8 cellular contexts compared by ENCODE assay signal in the genomic region with DNA sequence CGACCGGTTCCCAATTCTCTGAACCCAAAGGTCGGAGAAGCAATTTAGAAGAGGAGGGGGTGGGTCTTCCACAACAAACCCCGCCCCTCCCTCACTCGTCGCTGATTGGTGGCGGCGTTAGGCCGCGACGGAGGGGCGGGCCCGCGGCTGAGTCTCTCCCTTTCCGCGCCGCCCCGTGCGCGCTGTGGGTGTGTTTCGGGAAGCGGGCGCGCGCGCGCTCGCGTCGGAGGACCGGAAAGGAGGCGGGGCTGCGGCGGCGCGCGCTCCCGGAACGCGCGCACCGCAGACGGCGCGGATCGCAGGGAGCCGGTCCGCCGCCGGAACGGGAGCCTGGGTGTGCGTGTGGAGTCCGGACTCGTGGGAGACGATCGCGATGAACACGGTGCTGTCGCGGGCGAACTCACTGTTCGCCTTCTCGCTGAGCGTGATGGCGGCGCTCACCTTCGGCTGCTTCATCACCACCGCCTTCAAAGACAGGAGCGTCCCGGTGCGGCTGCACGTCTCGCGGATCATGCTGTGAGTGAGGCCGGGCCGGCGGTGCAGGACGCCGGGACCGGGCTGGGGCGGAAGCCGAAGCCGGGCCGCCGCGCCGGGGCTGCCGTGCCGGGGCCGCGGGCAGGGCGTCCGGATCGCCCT. TPM values are rescaled to one million over a fixed set of nuclear protein-coding genes. Genes with fewer than 3 reads are reported as not detected.
A peak's percentile ranks its signal among the peaks of the same experiment; 100 is the strongest.
DNase-seq lines count a peak whose midpoint lies in the region; ATAC-seq, FAIRE-seq and TF ChIP-seq lines count a peak whose summit lies in the region.

A gene (plus strand): TSS at position 263 of the 636 bp plus-strand sequence. CDS start 111 bp downstream, at position 374.

- FAIRE-seq in GM12892 (lab: Jason Lieb, UNC), result no peak

- H3K27me3 ChIP-seq in adrenal gland (no peaks in the 10 kb centered on the region), heart left ventricle (no peaks in the 10 kb centered on the region), upper lobe of left lung (no peaks in the 10 kb centered on the region)

- H3K4me1 ChIP-seq in adrenal gland (replicated peaks in 1 of 2), result peaks cover 0 to 34% of the 10 kb centered on the region in 2 donors
- H3K4me1 ChIP-seq in heart left ventricle, result peaks cover 0 to 49% (median 36%) of the 10 kb centered on the region in 12 donors
- H3K4me1 ChIP-seq in upper lobe of left lung, result peaks cover 27 to 42% (median 38%) of the 10 kb centered on the region in 4 donors

- no peak for TF ChIP-seq CTCF in adrenal gland (IDR thresholded peaks at IDR 0.05)
- no peak for TF ChIP-seq CTCF in heart left ventricle (IDR thresholded peaks at IDR 0.05)
- peak in 2 of 6 experiments; percentile 8 to 20 for TF ChIP-seq CTCF in upper lobe of left lung (IDR thresholded peaks at IDR 0.05)

- ATAC-seq in HG02852 (IDR thresholded peaks at IDR 0.05; ENCODE audit: unreplicated experiment) (peak; percentile 87), heart left ventricle (peak; percentile 99 to 100 (median 99)), upper lobe of left lung (ENCODE audit: low FRiP score in 2 of 2) (peak; percentile 99 to 100)

- DNase-seq in GM12892 (ENCODE audit: insufficient read length), result peak; percentile 73
- peak; percentile 89 for DNase-seq in NCI-H146 (lab: John Stamatoyannopoulos, UW)
- DNase-seq in T-helper 1 cell, result peak; percentile 90 to 96 (median 93)
- DNase-seq in adrenal gland, result peak; percentile 95 to 98 (median 97)
- DNase-seq in heart left ventricle, result peak; percentile 96 to 98 (median 97)
- peak; percentile 92 to 100 (median 96) for DNase-seq in posterior cingulate gyrus
- DNase-seq in upper lobe of left lung, result peak; percentile 98 to 99

- H3K9me3 ChIP-seq in adrenal gland (replicated peaks in 1 of 3) (no peaks in the 10 kb centered on the region), heart left ventricle (no peaks in the 10 kb centered on the region), upper lobe of left lung (no peaks in the 10 kb centered on the region)

- intact Hi-C loops in adrenal gland (cut with DNase I) (loop anchor here in 1 of 2 donors (10.0 kb wide), 1 partner anchor 125 kb away; a partner anchor contains a TSS), heart left ventricle (cut with DNase I) (loop anchor here in 6 of 10 donors (1.0 to 10.0 kb wide), 9 partner anchors 38 to 1122 kb away; a partner anchor contains a TSS), posterior cingulate gyrus (cut with DNase I) (loop anchor here (1.0 to 2.0 kb wide), 2 partner anchors 20 to 125 kb away; a partner anchor contains a TSS)

- peak in 1 of 4 donors; percentile 1 for TF ChIP-seq EP300 in upper lobe of left lung (IDR thresholded peaks at IDR 0.05)

- H3K4me3 ChIP-seq in adrenal gland (peak within 1 kb of the TSS; percentile 49 to 92 (median 82)), heart left ventricle (peak within 1 kb of the TSS; percentile 73 to 95 (median 85)), upper lobe of left lung (peak within 1 kb of the TSS; percentile 88 to 99 (median 90))

- peak within 1 kb of the TSS; percentile 85 to 98 (median 96) for H3K27ac ChIP-seq in adrenal gland
- peak within 1 kb of the TSS; percentile 88 to 100 (median 97) for H3K27ac ChIP-seq in heart left ventricle
- H3K27ac ChIP-seq in upper lobe of left lung, result peak within 1 kb of the TSS; percentile 96 to 99 (median 98)

- WGBS in adrenal gland, 4 donors, result 0 to 1% (median 0%) methylated on average over 3 to 94 of the region's 94 CpGs
- 0 to 1% (median 0%) methylated on average over 22 to 94 of the region's 94 CpGs for WGBS in heart left ventricle, 4 donors
- 0% methylated on average over 15 to 18 of the region's 94 CpGs for WGBS in upper lobe of left lung, 2 donors

- TF ChIP-seq POLR2A in GM12892 (IDR thresholded peaks at IDR 0.05; ENCODE audit: low read depth, low read length) (peak; percentile 92), adrenal gland (IDR thresholded peaks at IDR 0.05) (peak; percentile 82 to 88), heart left ventricle (IDR thresholded peaks at IDR 0.05) (peak; percentile 49 to 91), upper lobe of left lung (IDR thresholded peaks at IDR 0.05) (peak in 3 of 4 donors; percentile 69 to 97 (median 88))

- H3K36me3 ChIP-seq in adrenal gland (replicated peaks in 1 of 2) (no peaks in the 10 kb centered on the region), heart left ventricle (no peaks in the 10 kb centered on the region), upper lobe of left lung (no peaks in the 10 kb centered on the region)

RNA-seq across cellular contexts. Expression of the gene that starts here (rescaled TPM):
- polyA plus RNA-seq in GM12892 (2012; ENCODE audit: missing spikeins), result 71.7 TPM
- total RNA-seq in adrenal gland, result 100 to 1,000 TPM in 2 of 8 donors, 10 to 100 TPM in 6; 23.0 to 144 (median 55.2) TPM
- 10 to 100 TPM in 2 of 3 donors, 1 to 10 TPM in 1; 8.4 to 69.8 (median 13.5) TPM for polyA plus RNA-seq in adrenal gland
- 100 to 1,000 TPM in 3 of 9 donors, 10 to 100 TPM in 6; 40.6 to 200 (median 81.6) TPM for total RNA-seq in heart left ventricle
- polyA plus RNA-seq in heart left ventricle, result 100 to 1,000 TPM in 1 of 2 donors, 10 to 100 TPM in 1; 24.3 to 143 TPM
- 100 to 1,000 TPM in 3 of 6 donors, 10 to 100 TPM in 3; 47.1 to 157 (median 90.3) TPM for total RNA-seq in upper lobe of left lung

Comparison
In these comparisons a context has a peak if more than half of its experiments do, and no peak if none do; other contexts are left out.
1. Peak in every context shown above with its lines: DNase-seq, ATAC-seq, H3K4me3 ChIP-seq and H3K27ac ChIP-seq.